Comparison of ENCODE assay signal across 8 cellular contexts in the genomic region with DNA sequence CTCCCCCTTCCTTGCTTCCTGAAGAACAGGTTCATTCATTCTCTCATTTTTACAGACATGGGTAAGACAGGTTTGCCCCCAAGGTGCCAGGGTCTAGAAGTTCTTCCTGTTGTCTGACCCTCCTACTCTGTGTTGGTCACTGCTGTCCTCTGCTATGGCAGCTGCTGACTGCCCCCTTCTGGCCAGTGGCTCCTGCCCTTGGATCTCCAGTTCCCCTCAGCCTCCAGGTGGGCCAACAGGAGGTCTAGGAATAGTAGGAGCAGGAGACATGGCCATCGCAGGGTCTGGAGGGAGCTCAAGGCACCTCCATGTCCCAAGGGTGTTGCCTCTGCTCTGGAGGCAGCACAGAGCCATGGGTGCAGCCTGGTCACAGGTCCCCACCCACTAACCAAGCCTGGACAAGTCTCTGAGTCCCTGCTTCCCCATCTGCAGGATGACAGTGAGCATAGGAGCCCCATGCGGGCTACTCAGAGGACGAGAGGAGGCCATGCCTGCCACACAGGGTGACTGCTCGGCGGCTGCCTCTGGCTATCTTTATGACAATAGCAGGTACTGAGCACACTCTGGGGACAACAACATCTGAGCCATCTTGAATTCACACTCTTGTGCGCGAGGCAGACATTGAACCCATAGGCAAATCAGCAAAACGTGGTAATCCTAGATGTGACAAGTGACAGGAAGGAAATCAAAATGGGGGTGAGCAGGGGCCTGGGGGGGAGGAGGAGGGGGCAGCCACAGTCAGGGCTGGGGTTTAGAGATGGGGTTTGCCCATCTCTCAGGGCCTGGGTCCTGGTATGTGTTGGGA. TPM values are rescaled to one million over a fixed set of nuclear protein-coding genes. Genes with fewer than 3 reads are reported as not detected.
DNase-seq lines count a peak whose midpoint lies in the region; ATAC-seq and TF ChIP-seq lines count a peak whose summit lies in the region.

No MANE protein-coding gene starts in this region.

- H3K9me3 Mint-ChIP-seq in dendritic cell treated with granulocyte-macrophage colony-stimulating factor and Interleukin-4, amounts not matched to agents 40 ng/mL and 50 ng/mL, for 4 days: peaks cover 9% of the 10 kb centered on the region

- peaks cover 8% of the 10 kb centered on the region for H3K4me1 Mint-ChIP-seq in dendritic cell treated with granulocyte-macrophage colony-stimulating factor and Interleukin-4, amounts not matched to agents 40 ng/mL and 50 ng/mL, for 4 days (ENCODE audit: low read depth)

- H3K27ac Mint-ChIP-seq in dendritic cell treated with granulocyte-macrophage colony-stimulating factor and Interleukin-4, amounts not matched to agents 40 ng/mL and 50 ng/mL, for 4 days: peak overlapping the region; percentile 15

- DNase-seq in DMS53 treated with DMSO at 0.1 percent for 48 hours (lab: John Stamatoyannopoulos, UW; ENCODE audit: unreplicated experiment): peak; percentile 17
- no peak for DNase-seq in LNCaP clone FGC (ENCODE audit: low read depth)
- DNase-seq in mucosa of descending colon: peak in 1 of 3 donors; percentile 52
- DNase-seq in NCI-H2107 treated with DMSO at 0.1 percent for 48 hours (lab: John Stamatoyannopoulos, UW; ENCODE audit: unreplicated experiment): no peak
- no peak for DNase-seq in NCI-H1048 (lab: John Stamatoyannopoulos, UW)

- no peaks in the 10 kb centered on the region for H3K36me3 ChIP-seq in mucosa of descending colon (ENCODE audit: low read depth)

- H3K4me3 ChIP-seq in LNCaP clone FGC (ENCODE audit: low read depth, low read length) (no peak overlapping the region), mucosa of descending colon (no peak overlapping the region)

- H3K36me3 Mint-ChIP-seq in dendritic cell treated with granulocyte-macrophage colony-stimulating factor and Interleukin-4, amounts not matched to agents 40 ng/mL and 50 ng/mL, for 4 days (ENCODE audit: low read depth): no peaks in the 10 kb centered on the region

- ATAC-seq in mucosa of descending colon (peak; percentile 31), HG03196 (IDR thresholded peaks at IDR 0.05; ENCODE audit: unreplicated experiment) (no peak), GM21360 (IDR thresholded peaks at IDR 0.05; ENCODE audit: unreplicated experiment) (no peak)

- H3K4me1 ChIP-seq in mucosa of descending colon (ENCODE audit: low read depth): no peaks in the 10 kb centered on the region

- intact Hi-C loops in dendritic cell treated with granulocyte-macrophage colony-stimulating factor and Interleukin-4, amounts not matched to agents 40 ng/mL and 50 ng/mL, for 4 days (cut with micrococcal nuclease): loop anchor here (2.0 kb wide), 1 partner anchor 114 kb away; no protein-coding TSS in a partner anchor
- intact Hi-C loops in mucosa of descending colon (cut with DNase I, micrococcal nuclease): no loop called here

- H3K27me3 Mint-ChIP-seq in dendritic cell treated with granulocyte-macrophage colony-stimulating factor and Interleukin-4, amounts not matched to agents 40 ng/mL and 50 ng/mL, for 4 days: peaks cover 35% of the 10 kb centered on the region

- no peak overlapping the region for H3K4me3 Mint-ChIP-seq in dendritic cell treated with granulocyte-macrophage colony-stimulating factor and Interleukin-4, amounts not matched to agents 40 ng/mL and 50 ng/mL, for 4 days

- no peaks in the 10 kb centered on the region for H3K9me3 ChIP-seq in mucosa of descending colon

- TF ChIP-seq CTCF in LNCaP clone FGC (IDR thresholded peaks at IDR 0.05; ENCODE audit: control insufficient read depth, extremely low read depth, insufficient read depth) (peak; percentile 75), mucosa of descending colon (IDR thresholded peaks at IDR 0.05) (no peak)

RNA-seq across cellular contexts. Expression of gene NXPH3, which starts 27.0 kb away (rescaled TPM):
- 10 to 100 TPM in 1 of 3 donors, 1 to 10 TPM in 1, under 1 TPM in 1; 0.93 to 19.9 (median 2.3) TPM for total RNA-seq in mucosa of descending colon

RNA-seq across cellular contexts. Expression of gene NGFR, which starts 53.6 kb away (rescaled TPM):
- 10 to 100 TPM in 1 of 3 donors, 1 to 10 TPM in 2; 1.0 to 11.9 (median 2.0) TPM for total RNA-seq in mucosa of descending colon
